Comparison of ENCODE assay signal across 29 cellular contexts in genomic region chr1:103547840-103548239, GRCh38.
"Had no signal": no experiment of that assay in that cellular context is flagged by ENCODE, and none has a peak within 500 bp of the region (broad histone marks: within the 10 kb centered on the region; RNA-seq: fewer than 3 reads in every experiment).

No MANE protein-coding gene starts in this region.

- DNase-seq: naive thymus-derived CD8-positive, alpha-beta T cell; nephron progenitor cell; nucleus accumbens; pancreas; retina; sigmoid colon; small intestine; stimulated activated CD4-positive, alpha-beta T cell treated with anti-CD3 and anti-CD28 coated beads, Interleukin-15, amount 100 ng/mL, for 24 hours; stimulated activated CD4-positive, alpha-beta T cell treated with anti-CD3 and anti-CD28 coated beads, Interleukin-2, amount 100 ng/mL, for 24 hours; stimulated activated CD4-positive, alpha-beta T cell treated with anti-CD3 and anti-CD28 coated beads, Interleukin-2, amount 100 ng/mL, for 48 hours; stimulated activated CD4-positive, alpha-beta T cell treated with anti-CD3 and anti-CD28 coated beads, Interleukin-4, amount 100 ng/mL, for 24 hours; stimulated activated naive CD4-positive, alpha-beta T cell; stimulated activated naive CD8-positive, alpha-beta T cell treated with anti-CD3 and anti-CD28 coated beads, Interleukin-15, amount 100 ng/mL, for 72 hours; stimulated activated naive CD8-positive, alpha-beta T cell treated with anti-CD3 and anti-CD28 coated beads, Interleukin-15, Interleukin-2, amounts not matched to agents 100 U/mL and 50 U/mL, for 24 hours; substantia nigra; testis; tibial artery; transverse colon; upper lobe of right lung had no signal

- H3K9me3 Mint-ChIP-seq: naive thymus-derived CD8-positive, alpha-beta T cell; natural killer cell treated with Interleukin-12 subunit alpha and Interleukin-12 subunit beta and Interleukin-15 and Interleukin-18, amount 100 ng/mL, for 72 hours; nephron progenitor cell; neural crest cell; stimulated activated memory B cell treated with anti-CD40 and anti-IgM and Interleukin-4, amounts not matched to agents 10 μg/mL and 1 μg/mL and 100 μg/mL, for 72 hours; stimulated activated naive CD8-positive, alpha-beta T cell treated with anti-CD3 and anti-CD28 coated beads, Interleukin-15, amount 100 ng/mL, for 72 hours; type B pancreatic cell had no signal

- H3K9me3 ChIP-seq: neutrophil, pancreas, prostate gland, right atrium auricular region, right lobe of liver, sigmoid colon, suprapubic skin, testis, tibial artery, transverse colon, upper lobe of right lung, vagina had no signal

- H3K27me3 Mint-ChIP-seq: naive thymus-derived CD8-positive, alpha-beta T cell; natural killer cell treated with Interleukin-12 subunit alpha and Interleukin-12 subunit beta and Interleukin-15 and Interleukin-18, amount 100 ng/mL, for 72 hours; stimulated activated memory B cell treated with anti-CD40 and anti-IgM and Interleukin-4, amounts not matched to agents 10 μg/mL and 1 μg/mL and 100 μg/mL, for 72 hours; stimulated activated naive CD8-positive, alpha-beta T cell treated with anti-CD3 and anti-CD28 coated beads, Interleukin-15, amount 100 ng/mL, for 72 hours; type B pancreatic cell had no signal

- H3K4me1 ChIP-seq: prostate gland, right atrium auricular region, right lobe of liver, sigmoid colon, suprapubic skin, testis, tibial artery, transverse colon, upper lobe of right lung, vagina had no signal

- H3K4me3 Mint-ChIP-seq: naive thymus-derived CD8-positive, alpha-beta T cell; natural killer cell treated with Interleukin-12 subunit alpha and Interleukin-12 subunit beta and Interleukin-15 and Interleukin-18, amount 100 ng/mL, for 72 hours; nephron progenitor cell; neural crest cell; stimulated activated memory B cell treated with anti-CD40 and anti-IgM and Interleukin-4, amounts not matched to agents 10 μg/mL and 1 μg/mL and 100 μg/mL, for 72 hours; stimulated activated naive CD8-positive, alpha-beta T cell treated with anti-CD3 and anti-CD28 coated beads, Interleukin-15, amount 100 ng/mL, for 72 hours; type B pancreatic cell had no signal

- H3K27ac ChIP-seq: neutrophil, pancreas, prostate gland, right atrium auricular region, right lobe of liver, sigmoid colon, suprapubic skin, testis, tibial artery, transverse colon, upper lobe of right lung, vagina had no signal

- H3K27ac Mint-ChIP-seq: natural killer cell treated with Interleukin-12 subunit alpha and Interleukin-12 subunit beta and Interleukin-15 and Interleukin-18, amount 100 ng/mL, for 72 hours; stimulated activated memory B cell treated with anti-CD40 and anti-IgM and Interleukin-4, amounts not matched to agents 10 μg/mL and 1 μg/mL and 100 μg/mL, for 72 hours; stimulated activated naive CD8-positive, alpha-beta T cell treated with anti-CD3 and anti-CD28 coated beads, Interleukin-15, amount 100 ng/mL, for 72 hours; type B pancreatic cell had no signal

- H3K4me3 ChIP-seq: pancreas, prostate gland, right atrium auricular region, right lobe of liver, sigmoid colon, suprapubic skin, testis, tibial artery, transverse colon, upper lobe of right lung, vagina had no signal

- ATAC-seq: naive thymus-derived CD8-positive, alpha-beta T cell; natural killer cell treated with Interleukin-12 subunit alpha and Interleukin-12 subunit beta and Interleukin-15 and Interleukin-18, amount 100 ng/mL, for 72 hours; pancreas; right lobe of liver; stimulated activated memory B cell treated with anti-CD40 and anti-IgM and Interleukin-4, amounts not matched to agents 10 μg/mL and 1 μg/mL and 100 μg/mL, for 72 hours; stimulated activated naive CD8-positive, alpha-beta T cell treated with anti-CD3 and anti-CD28 coated beads, Interleukin-15, amount 100 ng/mL, for 72 hours; stimulated activated naive CD8-positive, alpha-beta T cell treated with anti-CD3 and anti-CD28 coated beads, Interleukin-15, Interleukin-2, amounts not matched to agents 100 U/mL and 50 U/mL, for 24 hours; upper lobe of right lung had no signal

- H3K27me3 ChIP-seq: neutrophil, pancreas, right atrium auricular region, right lobe of liver, sigmoid colon, suprapubic skin, testis, tibial artery, transverse colon, upper lobe of right lung, vagina had no signal

- H3K4me1 Mint-ChIP-seq: nephron progenitor cell; stimulated activated memory B cell treated with anti-CD40 and anti-IgM and Interleukin-4, amounts not matched to agents 10 μg/mL and 1 μg/mL and 100 μg/mL, for 72 hours; stimulated activated naive CD8-positive, alpha-beta T cell treated with anti-CD3 and anti-CD28 coated beads, Interleukin-15, amount 100 ng/mL, for 72 hours had no signal
